In genomic region chr9:80028501-80028900, GRCh38 we compare ENCODE assay signal across 25 cellular contexts.
DNase-seq lines count a peak whose midpoint lies in the region; ATAC-seq and TF ChIP-seq lines count a peak whose summit lies in the region.
"Had no signal": no experiment of that assay in that cellular context is flagged by ENCODE, and none has a peak within 500 bp of the region (broad histone marks: within the 10 kb centered on the region; RNA-seq: fewer than 3 reads in every experiment).

No MANE protein-coding gene starts in this region.

- H3K9me3 ChIP-seq in GM23248 (ENCODE audit: low read depth) (no peaks in the 10 kb centered on the region), tibial artery (peaks cover 0 to 4% (median 0%) of the 10 kb centered on the region in 3 donors)
- H3K9me3 ChIP-seq: psoas muscle had no signal

- no peaks in the 10 kb centered on the region for H3K9me2 ChIP-seq in GM23248 (ENCODE audit: insufficient read depth)

- no peaks in the 10 kb centered on the region for H3F3A ChIP-seq in GM23248 (ENCODE audit: insufficient read depth)

- TF ChIP-seq CTCF in AG04449 (IDR thresholded peaks at IDR 0.05; ENCODE audit: insufficient read depth, low read length, missing control alignments) (no peak), astrocyte of the cerebellum (IDR thresholded peaks at IDR 0.05; ENCODE audit: low read depth, low read length, missing control alignments) (no peak), tibial artery (IDR thresholded peaks at IDR 0.05) (no peak)

- intact Hi-C loops in tibial artery (cut with DNase I; ENCODE audit: low total_unique reads), result no loop called here

- H3K27me3 ChIP-seq in GM23248 (replicated peaks; ENCODE audit: insufficient read depth) (0 out of 2 replicates have a peak, but pooled peaks cover 9% of the 10 kb centered on the region), tibial artery (no peaks in the 10 kb centered on the region)

- H3K4me1 ChIP-seq in GM23248 (ENCODE audit: insufficient read depth) (no peaks in the 10 kb centered on the region), tibial artery (peaks cover 0 to 28% (median 0%) of the 10 kb centered on the region in 4 donors)
- H3K4me1 ChIP-seq: psoas muscle had no signal

- H3K9ac ChIP-seq in GM23248, result no peak overlapping the region

- CTCF ChIA-PET in AG04449 (lab: Yijun Ruan, JAX), result no interaction called here

- in situ Hi-C loops in GM23248 (cut with MboI) (no loop called here), astrocyte of the cerebellum (cut with HindIII; ENCODE audit: low sequenced_read_pairs) (no loop called here)

- H2AFZ ChIP-seq in GM23248, result no peak overlapping the region

- H3K36me3 ChIP-seq in GM23248 (ENCODE audit: low read depth), result no peaks in the 10 kb centered on the region
- H3K36me3 ChIP-seq in tibial artery, result no peaks in the 10 kb centered on the region

- H3K4me3 ChIP-seq in AG04449 (ENCODE audit: low read depth, low read length) (no peak overlapping the region), GM23248 (no peak overlapping the region), astrocyte of the cerebellum (ENCODE audit: low read depth, low read length) (no peak overlapping the region), tibial artery (no peak overlapping the region)
- H3K4me3 ChIP-seq: psoas muscle, smooth muscle cell had no signal

- H3K27ac ChIP-seq in GM23248, result no peak overlapping the region
- H3K27ac ChIP-seq in tibial artery, result no peak overlapping the region
- H3K27ac ChIP-seq: 22Rv1, C4-2B, psoas muscle had no signal

- H3K79me2 ChIP-seq in GM23248 (ENCODE audit: insufficient read depth), result no peaks in the 10 kb centered on the region

- WGBS in GM23248 (ENCODE audit: low coverage in 1 of 2, low lambda C conversion rate in 2 of 2, missing lambda C conversion rate in 2 of 2), 2 experiments, result 2 to 4% methylated on average over 2 of the region's 2 CpGs

- H4K20me1 ChIP-seq in GM23248 (ENCODE audit: insufficient read depth), result no peaks in the 10 kb centered on the region

- ATAC-seq in HG03108 (IDR thresholded peaks at IDR 0.05; ENCODE audit: unreplicated experiment) (no peak), HG03460 (IDR thresholded peaks at IDR 0.05; ENCODE audit: unreplicated experiment) (no peak)
- ATAC-seq: activated CD4-positive, CD25-positive, alpha-beta regulatory T cell treated with anti-CD3 and anti-CD28 coated beads, Interleukin-2, amount 50 U/mL, for 24 hours; activated CD8-positive, alpha-beta T cell treated with anti-CD3 and anti-CD28 coated beads, Interleukin-2, amount 10 ng/mL, durations not matched to agents 7 days and 5 days; psoas muscle; stimulated activated naive CD8-positive, alpha-beta T cell treated with anti-CD3 and anti-CD28 coated beads, Interleukin-15, amount 100 ng/mL, for 72 hours had no signal

- POLR2A ChIA-PET in AG04449 (lab: Yijun Ruan, JAX), result no interaction called here

- DNase-seq in AG04449 (ENCODE audit: low read depth, low spot score) (peak; percentile 62), GM23248 (peak; percentile 36), astrocyte of the cerebellum (ENCODE audit: low read depth) (peak; percentile 18), iris pigment epithelial cell (ENCODE audit: low read depth) (peak; percentile 6), NCI-H524 (lab: John Stamatoyannopoulos, UW) (no peak), tibial artery (no peak)
- DNase-seq: activated CD8-positive, alpha-beta T cell treated with anti-CD3 and anti-CD28 coated beads, Interleukin-2, amount 10 ng/mL, durations not matched to agents 7 days and 5 days; activated T-cell treated with anti-CD3 and anti-CD28 coated beads, Interleukin-2, amount 50 U/mL, for 1 hour; amygdala; caudate nucleus; erythroblast; glutamatergic neuron; Kasumi-1; NCI-H1092; NCI-H2081 treated with DMSO at 0.1 percent for 48 hours; nephron progenitor cell; psoas muscle; stimulated activated CD4-positive, alpha-beta T cell treated with anti-CD3 and anti-CD28 coated beads, Interleukin-4, amount 100 ng/mL, for 1 hour; stimulated activated naive CD8-positive, alpha-beta T cell treated with anti-CD3 and anti-CD28 coated beads, Interleukin-15, amount 100 ng/mL, for 72 hours had no signal

- no peak overlapping the region for H3K4me2 ChIP-seq in GM23248 (ENCODE audit: unreplicated experiment)
- H3K4me2 ChIP-seq: smooth muscle cell had no signal

Comparison
In these comparisons a context has a peak if more than half of its experiments do, and no peak if none do; other contexts are left out.
1. DNase-seq: peak in AG04449 (single experiment), GM23248 (single experiment), astrocyte of the cerebellum (single experiment) and iris pigment epithelial cell (single experiment); none in NCI-H524 (0 of 2) and tibial artery (0 of 2).